2 cellular contexts compared by ENCODE assay signal in the genomic region with DNA sequence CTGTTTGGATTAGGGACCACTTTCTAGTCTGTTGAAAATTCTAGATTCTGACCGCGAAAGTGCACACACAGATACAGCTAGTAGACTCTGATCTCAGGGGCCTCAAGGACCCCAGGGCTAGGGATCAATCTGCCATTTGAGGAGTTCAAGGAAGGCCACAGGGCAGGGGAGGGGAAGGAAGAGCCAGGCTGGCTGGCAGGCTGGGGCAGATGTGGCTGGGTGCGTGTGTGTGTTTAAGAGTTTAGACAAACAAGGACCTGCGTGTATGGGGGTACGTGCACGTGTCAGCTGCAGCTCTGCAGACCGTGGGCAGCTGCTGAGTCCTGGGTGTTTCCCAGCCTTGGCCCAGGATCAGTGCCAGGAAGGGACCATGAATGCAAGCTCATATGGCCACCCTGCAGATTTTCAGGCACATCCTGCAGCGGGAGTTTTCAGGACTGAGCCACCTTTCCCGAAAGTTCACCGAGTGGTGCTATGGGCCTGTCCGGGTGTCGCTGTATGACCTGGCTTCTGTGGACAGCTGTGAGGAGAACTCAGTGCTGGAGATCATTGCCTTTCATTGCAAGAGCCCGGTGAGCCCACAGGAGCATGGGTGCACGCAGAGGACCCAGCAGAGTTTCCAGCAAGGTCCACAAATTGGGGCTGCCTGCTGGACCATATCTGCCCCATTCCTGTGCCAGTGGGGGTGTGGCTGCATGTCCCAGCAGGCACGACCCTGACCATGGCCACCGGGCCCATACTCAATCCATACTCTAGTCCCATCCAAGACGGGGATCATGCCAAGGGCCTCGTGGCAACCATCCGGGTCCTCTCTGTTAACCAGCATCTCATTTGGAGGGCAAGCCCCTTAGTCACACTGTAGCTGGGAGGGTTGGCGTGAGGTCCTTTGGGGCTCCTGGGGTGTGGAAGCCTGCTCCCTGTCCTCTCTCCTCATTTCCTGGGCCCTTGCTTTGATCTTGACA.
TF ChIP-seq lines count a peak whose summit lies in the region.

No MANE protein-coding gene starts in this region.

TF ChIP-seq in IMR-90, 13 proteins besides CTCF, POLR2A, EP300 and RAD21:
- TF ChIP-seq, protein P1, sequence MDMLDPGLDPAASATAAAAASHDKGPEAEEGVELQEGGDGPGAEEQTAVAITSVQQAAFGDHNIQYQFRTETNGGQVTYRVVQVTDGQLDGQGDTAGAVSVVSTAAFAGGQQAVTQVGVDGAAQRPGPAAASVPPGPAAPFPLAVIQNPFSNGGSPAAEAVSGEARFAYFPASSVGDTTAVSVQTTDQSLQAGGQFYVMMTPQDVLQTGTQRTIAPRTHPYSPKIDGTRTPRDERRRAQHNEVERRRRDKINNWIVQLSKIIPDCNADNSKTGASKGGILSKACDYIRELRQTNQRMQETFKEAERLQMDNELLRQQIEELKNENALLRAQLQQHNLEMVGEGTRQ (IDR thresholded peaks at IDR 0.05; ENCODE audit: low read depth, low read length) = no peak
- no peak for TF ChIP-seq MAZ (IDR thresholded peaks at IDR 0.05; ENCODE audit: borderline replicate concordance, low read depth, low read length)
- TF ChIP-seq FOS (IDR thresholded peaks at IDR 0.05; ENCODE audit: low read depth, low read length) = no peak
- TF ChIP-seq MXI1 (IDR thresholded peaks at IDR 0.05; ENCODE audit: borderline replicate concordance, low read depth, low read length) = no peak
- no peak for TF ChIP-seq BHLHE40 (IDR thresholded peaks at IDR 0.05; ENCODE audit: low read depth, low read length)
- no peak for TF ChIP-seq CHD1 (IDR thresholded peaks at IDR 0.05; ENCODE audit: low read depth, low read length)
- no peak for TF ChIP-seq NFE2L2 (IDR thresholded peaks at IDR 0.05; ENCODE audit: low read depth, low read length)
- TF ChIP-seq MAFK (IDR thresholded peaks at IDR 0.05; ENCODE audit: low read depth, low read length) = no peak
- TF ChIP-seq, protein P2, sequence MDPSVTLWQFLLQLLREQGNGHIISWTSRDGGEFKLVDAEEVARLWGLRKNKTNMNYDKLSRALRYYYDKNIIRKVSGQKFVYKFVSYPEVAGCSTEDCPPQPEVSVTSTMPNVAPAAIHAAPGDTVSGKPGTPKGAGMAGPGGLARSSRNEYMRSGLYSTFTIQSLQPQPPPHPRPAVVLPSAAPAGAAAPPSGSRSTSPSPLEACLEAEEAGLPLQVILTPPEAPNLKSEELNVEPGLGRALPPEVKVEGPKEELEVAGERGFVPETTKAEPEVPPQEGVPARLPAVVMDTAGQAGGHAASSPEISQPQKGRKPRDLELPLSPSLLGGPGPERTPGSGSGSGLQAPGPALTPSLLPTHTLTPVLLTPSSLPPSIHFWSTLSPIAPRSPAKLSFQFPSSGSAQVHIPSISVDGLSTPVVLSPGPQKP (IDR thresholded peaks at IDR 0.05; ENCODE audit: borderline replicate concordance, low read depth, low read length) = no peak
- TF ChIP-seq RCOR1 (IDR thresholded peaks at IDR 0.05; ENCODE audit: insufficient replicate concordance, low read length) = no peak
- no peak for TF ChIP-seq RFX5 (IDR thresholded peaks at IDR 0.05; ENCODE audit: low read depth, low read length)
- no peak for TF ChIP-seq SMC3 (IDR thresholded peaks at IDR 0.05; ENCODE audit: low read depth, low read length)
- TF ChIP-seq CEBPB (IDR thresholded peaks at IDR 0.05; ENCODE audit: low read depth, low read length) = no peak

TF ChIP-seq in SK-N-SH, 30 proteins besides CTCF, POLR2A, EP300 and RAD21:
- no peak for TF ChIP-seq MAX (IDR thresholded peaks at IDR 0.05; ENCODE audit: low read depth)
